Comparison of ENCODE assay signal across 9 cellular contexts in the genomic region with DNA sequence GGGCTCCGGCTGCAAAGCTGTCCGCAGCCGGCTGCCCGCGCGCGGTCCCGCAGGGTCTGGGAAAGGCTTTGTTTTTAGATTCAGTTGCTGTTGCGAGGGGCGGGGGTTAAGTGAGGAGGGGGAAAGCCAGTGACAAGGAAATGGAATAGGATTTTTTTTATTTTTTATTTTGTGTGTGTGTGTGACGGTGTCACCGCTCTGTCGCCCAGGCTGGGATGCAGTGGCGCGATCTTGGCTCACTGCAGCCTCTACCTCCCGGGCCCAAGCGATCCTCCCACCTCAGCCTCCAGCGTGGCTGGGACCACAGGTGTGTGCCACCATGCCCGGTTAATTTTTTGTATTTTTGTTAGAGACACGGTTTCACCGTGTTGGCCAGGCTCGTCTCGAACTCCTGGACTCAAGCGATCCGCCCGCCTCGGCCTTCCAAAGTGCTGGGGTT. TPM values are rescaled to one million over a fixed set of nuclear protein-coding genes. Genes with fewer than 3 reads are reported as not detected.
DNase-seq lines count a peak whose midpoint lies in the region; ATAC-seq, FAIRE-seq and TF ChIP-seq lines count a peak whose summit lies in the region.
"Had no signal": no experiment of that assay in that cellular context is flagged by ENCODE, and none has a peak within 500 bp of the region (broad histone marks: within the 10 kb centered on the region; RNA-seq: fewer than 3 reads in every experiment).

No MANE protein-coding gene starts in this region.

- SMC1A ChIA-PET in GM12878 (lab: Charles Lee; ENCODE audit: uncharacterized antibody, unreplicated experiment), result interaction anchor here (12.6 kb wide), 1 partner anchor 11 kb away, joined by 252 read pairs; no protein-coding TSS in a partner anchor

- H3K4me3 Mint-ChIP-seq in activated T-cell treated with anti-CD3 and anti-CD28 coated beads, Interleukin-2, amount 50 U/mL, for 24 hours, result peak overlapping the region; percentile 91

- CTCF ChIA-PET in GM12878 (lab: Yijun Ruan, JAX), result interaction anchor here (0.6 to 17.0 kb wide), 4 partner anchors 11 to 61 kb away, joined by 3 to 260 read pairs (median 62); no protein-coding TSS in a partner anchor

- TF ChIP-seq CTCF in GM12878 (IDR thresholded peaks at IDR 0.05 in 2 of 3, conservative IDR thresholded peaks at IDR 0.05 in 1 of 3; ENCODE audit: control insufficient read depth in 2 of 3, extremely low read depth in 1 of 3, insufficient read depth in 1 of 3, low read depth in 3 of 3, low read length in 3 of 3) (no peak), left lung (IDR thresholded peaks at IDR 0.05) (no peak), tibial nerve (IDR thresholded peaks at IDR 0.05) (no peak), GM10266 (IDR thresholded peaks at IDR 0.05; ENCODE audit: control insufficient read depth, insufficient read depth, low read depth, missing control alignments) (no peak)

- H3K27ac ChIP-seq in GM12878 (ENCODE audit: control insufficient read depth, insufficient read depth) (peak overlapping the region; percentile 97), left lung (peak overlapping the region; percentile 99), tibial nerve (peak overlapping the region; percentile 90 to 99 (median 98))

- TF ChIP-seq EP300 in GM12878 (IDR thresholded peaks at IDR 0.05; ENCODE audit: borderline replicate concordance in 1 of 2, control insufficient read depth in 1 of 2, low read depth in 2 of 2, low read length in 2 of 2), result no peak
- no peak for TF ChIP-seq EP300 in tibial nerve (IDR thresholded peaks at IDR 0.05)

- H3K9me3 ChIP-seq in GM12878 (replicated peaks; ENCODE audit: control insufficient read depth, insufficient read depth, low read length) (no peaks in the 10 kb centered on the region; the same call in 2 of the 3 replicates), left lung (no peaks in the 10 kb centered on the region), tibial nerve (no peaks in the 10 kb centered on the region)

- peaks cover 0 to 5% of the 10 kb centered on the region in 2 experiments; a peak in 1 of 4 replicates for H3K36me3 ChIP-seq in GM12878 (ENCODE audit: control insufficient read depth in 2 of 2, insufficient read depth in 2 of 2, low read length in 1 of 2)
- H3K36me3 ChIP-seq in left lung, result no peaks in the 10 kb centered on the region
- H3K36me3 ChIP-seq in tibial nerve, result no peaks in the 10 kb centered on the region

- H3K4me1 Mint-ChIP-seq in activated T-cell treated with anti-CD3 and anti-CD28 coated beads, Interleukin-2, amount 50 U/mL, for 24 hours (ENCODE audit: low read depth), result peaks cover 81% of the 10 kb centered on the region

- in situ Hi-C loops in GM12878 (cut with MboI), result no loop called here

- POLR2A ChIA-PET in GM12878 (lab: Charles Lee), result interaction anchor here (0.8 to 4.3 kb wide), 5 partner anchors 9 to 273 kb away, joined by 3 to 21 read pairs (median 9); partner anchors contain the start of gene PNRC1

- no peaks in the 10 kb centered on the region for H3K27me3 Mint-ChIP-seq in activated T-cell treated with anti-CD3 and anti-CD28 coated beads, Interleukin-2, amount 50 U/mL, for 24 hours

- 7% methylated on average over 27 of the region's 27 CpGs for WGBS in GM12878 (ENCODE audit: insufficient coverage, insufficient replicate concordance, low lambda C conversion rate, missing lambda C conversion rate)
- WGBS in tibial nerve, 2 donors, result 42% methylated on average over 27 of the region's 27 CpGs

- DNase-seq in activated T-cell treated with anti-CD3 and anti-CD28 coated beads, Interleukin-2, amount 50 U/mL, for 24 hours, result no peak
- DNase-seq in activated T-cell treated with anti-CD3 and anti-CD28 coated beads, Interleukin-2, amount 50 U/mL, for 48 hours, result no peak
- DNase-seq in GM12878 (ENCODE audit: low read depth, low spot score) (no peak), left lung (no peak), tibial nerve (ENCODE audit: low spot score in 2 of 2) (no peak), GM10266 (ENCODE audit: extremely low spot score) (no peak), SKM-1 (lab: John Stamatoyannopoulos, UW; ENCODE audit: unreplicated experiment) (no peak)

- H3K79me2 ChIP-seq in GM12878 (ENCODE audit: control insufficient read depth, insufficient read depth, low read length), result peaks cover 70% of the 10 kb centered on the region

- H3K36me3 Mint-ChIP-seq in activated T-cell treated with anti-CD3 and anti-CD28 coated beads, Interleukin-2, amount 50 U/mL, for 24 hours (ENCODE audit: low read depth), result peaks cover 5% of the 10 kb centered on the region

- H3K4me3 ChIP-seq in GM12878 (peak overlapping the region; percentile 98), left lung (peak overlapping the region; percentile 82 to 91), tibial nerve (peak overlapping the region; percentile 81 to 94 (median 91))

- peak overlapping the region; percentile 88 for H3K27ac Mint-ChIP-seq in activated T-cell treated with anti-CD3 and anti-CD28 coated beads, Interleukin-2, amount 50 U/mL, for 24 hours

- TF ChIP-seq POLR2A in GM12878 (IDR thresholded peaks at IDR 0.05; ENCODE audit: low read depth, low read length) (no peak), tibial nerve (IDR thresholded peaks at IDR 0.05) (no peak)

- RAD21 ChIA-PET in GM12878 (lab: Charles Lee; ENCODE audit: unreplicated experiment), result interaction anchor here (5.5 to 12.7 kb wide), 3 partner anchors 11 to 54 kb away, joined by 30 to 187 read pairs (median 53); no protein-coding TSS in a partner anchor

- TSS peak; percentile 94 for BruUV-seq in GM12878 (replicated peaks; lab: Mats Ljungman, UMichigan)

- H4K20me1 ChIP-seq in GM12878 (ENCODE audit: control insufficient read depth, insufficient read depth), result no peaks in the 10 kb centered on the region; the same call in none of the 2 replicates

- no peak for TF ChIP-seq RAD21 in GM12878 (IDR thresholded peaks at IDR 0.05; ENCODE audit: insufficient read depth, low read depth, low read length)

- intact Hi-C loops in GM12878 (cut with micrococcal nuclease; ENCODE audit: unreplicated experiment), result loop anchor here (5.0 to 10.0 kb wide), 4 partner anchors 71 to 462 kb away; partner anchors contain the start of genes MDN1 and PM20D2
- intact Hi-C loops in left lung (cut with DNase I), result no loop called here

- H3K27me3 ChIP-seq in GM12878 (replicated peaks in 1 of 2; ENCODE audit: control insufficient read depth in 2 of 2, insufficient read depth in 2 of 2, low read length in 1 of 2), result no peaks in the 10 kb centered on the region
- H3K27me3 ChIP-seq in left lung, result no peaks in the 10 kb centered on the region
- H3K27me3 ChIP-seq in tibial nerve, result no peaks in the 10 kb centered on the region

- H3K4me2 ChIP-seq in GM12878 (ENCODE audit: control insufficient read depth, insufficient read depth), result peak overlapping the region; percentile 91

- peak; percentile 1; the same call in 1 of the 3 replicates for ATAC-seq in GM12878
- no peak for ATAC-seq in left lung
- no peak for ATAC-seq in GM19023 (IDR thresholded peaks at IDR 0.05; ENCODE audit: unreplicated experiment)

- no peak for FAIRE-seq in GM12878 (lab: Jason Lieb, UNC)
- FAIRE-seq: G401.6 had no signal

- H3K4me1 ChIP-seq in GM12878 (ENCODE audit: control insufficient read depth, insufficient read depth, low read length), result peaks cover 51% of the 10 kb centered on the region
- peaks cover 16 to 46% of the 10 kb centered on the region in 2 donors for H3K4me1 ChIP-seq in left lung
- H3K4me1 ChIP-seq in tibial nerve, result peaks cover 0 to 42% (median 19%) of the 10 kb centered on the region in 4 donors

- H3K9me3 Mint-ChIP-seq in activated T-cell treated with anti-CD3 and anti-CD28 coated beads, Interleukin-2, amount 50 U/mL, for 24 hours, result no peaks in the 10 kb centered on the region

- peak overlapping the region; percentile 49 for H2AFZ ChIP-seq in GM12878 (ENCODE audit: control insufficient read depth, low read depth, low read length)

- H3K9ac ChIP-seq in GM12878 (ENCODE audit: control insufficient read depth, insufficient read depth, low read length), result peak overlapping the region; percentile 99

RNA-seq across cellular contexts. Expression of gene UBE2J1, which starts 0.6 kb away (rescaled TPM):
- total RNA-seq in GM12878 (2013; cell fraction: nucleolus; rRNA removed), result 36.7 and 38.5 TPM in 2 replicates
- total RNA-seq in GM12878 (2014; rRNA removed) (90.6 and 96.0 TPM in 2 replicates), GM12878 (2014; rRNA removed; fragmentation: Illumina TruSeq; extraction: Trizol) (110 and 114 TPM in 2 replicates), GM12878 (2021) (84.3 and 85.9 TPM in 2 replicates), left lung (10 to 100 TPM; 33.5 to 52.2 TPM), tibial nerve (10 to 100 TPM; 25.3 to 30.4 (median 26.7) TPM)
- 65.5 TPM for polyA plus RNA-seq in GM12878 (2011; ENCODE audit: low read depth)
- polyA plus RNA-seq in GM12878 (2011; rRNA removed) (89.5 and 129 TPM in 2 replicates), GM12878 (2014; fragmentation: Illumina TruSeq; extraction: Trizol) (120 and 151 TPM in 2 replicates), GM12878 (2014; fragmentation: Nextera tagmentation; extraction: Ambion mirVana) (10 to 100 TPM; 48.7 to 69.1 TPM), GM12878 (2014; rRNA removed) (68.5 and 76.8 TPM in 2 replicates), GM12878 (2016; fragmentation: Nextera tagmentation; extraction: Ambion mirVana) (100 to 1,000 TPM; 129 to 131 TPM)
- polyA plus RNA-seq in GM12878 (2011; cell fraction: cytosol; rRNA removed), result 43.6 and 46.9 TPM in 2 replicates
- 22.2 and 24.3 TPM in 2 replicates for polyA plus RNA-seq in GM12878 (2011; cell fraction: nucleus; rRNA removed)
- 84.3 and 96.2 TPM in 2 replicates for polyA plus RNA-seq in GM12878 (2012)
- polyA minus RNA-seq in GM12878 (2011; rRNA and poly(A)+ RNA removed), result 59.3 and 75.9 TPM in 2 replicates
- 25.3 and 30.1 TPM in 2 replicates for polyA minus RNA-seq in GM12878 (2011; cell fraction: cytosol; rRNA and poly(A)+ RNA removed)
- polyA minus RNA-seq in GM12878 (2011; cell fraction: nucleus; rRNA and poly(A)+ RNA removed), result 11.0 and 17.1 TPM in 2 replicates

RNA-seq across cellular contexts. Expression of gene GABRR2, which starts 38.0 kb away (rescaled TPM):
- total RNA-seq in GM12878 (2013; cell fraction: nucleolus; rRNA removed), result 2.9 and 4.1 TPM in 2 replicates
- total RNA-seq in GM12878 (2014; rRNA removed), result 0.23 and 0.33 TPM in 2 replicates
- total RNA-seq in GM12878 (2014; rRNA removed; fragmentation: Illumina TruSeq; extraction: Trizol), result 0.31 and 0.32 TPM in 2 replicates
- 0.35 and 0.54 TPM in 2 replicates for total RNA-seq in GM12878 (2021)
- 0.35 TPM for polyA plus RNA-seq in GM12878 (2011; ENCODE audit: low read depth)
- 0.27 and 0.34 TPM in 2 replicates for polyA plus RNA-seq in GM12878 (2011; rRNA removed)
- 0.36 and 0.37 TPM in 2 replicates for polyA plus RNA-seq in GM12878 (2011; cell fraction: cytosol; rRNA removed)
- polyA plus RNA-seq in GM12878 (2011; cell fraction: nucleus; rRNA removed), result 4.2 and 4.3 TPM in 2 replicates
- polyA plus RNA-seq in GM12878 (2012), result 0.38 and 0.58 TPM in 2 replicates
- 0.59 and 0.72 TPM in 2 replicates for polyA plus RNA-seq in GM12878 (2014; fragmentation: Illumina TruSeq; extraction: Trizol)
- not detected for polyA plus RNA-seq in GM12878 (2014; fragmentation: Nextera tagmentation; extraction: Ambion mirVana)
- polyA plus RNA-seq in GM12878 (2014; rRNA removed), result 0.33 and 0.62 TPM in 2 replicates
- polyA plus RNA-seq in GM12878 (2016; fragmentation: Nextera tagmentation; extraction: Ambion mirVana), result under 1 TPM; 0.16 to 0.19 TPM
- 0.22 and 0.26 TPM in 2 replicates for polyA minus RNA-seq in GM12878 (2011; rRNA and poly(A)+ RNA removed)
- not detected in 2 replicates for polyA minus RNA-seq in GM12878 (2011; cell fraction: cytosol; rRNA and poly(A)+ RNA removed)
- polyA minus RNA-seq in GM12878 (2011; cell fraction: nucleus; rRNA and poly(A)+ RNA removed), result 0.48 and 0.77 TPM in 2 replicates
- total RNA-seq in left lung, result 1 to 10 TPM in 1 of 2 donors, under 1 TPM in 1; 0.82 to 4.8 TPM
- 1 to 10 TPM in 1 of 4 donors, under 1 TPM in 1, not detected in 2; 0.84 to 3.6 TPM for total RNA-seq in tibial nerve

RNA-seq across cellular contexts. Expression of gene RRAGD, which starts 58.9 kb away (rescaled TPM):
- total RNA-seq in GM12878 (2013; cell fraction: nucleolus; rRNA removed), result 8.4 and 8.8 TPM in 2 replicates
- total RNA-seq in GM12878 (2014; rRNA removed) (8.2 and 8.9 TPM in 2 replicates), GM12878 (2014; rRNA removed; fragmentation: Illumina TruSeq; extraction: Trizol) (12.9 and 13.6 TPM in 2 replicates), GM12878 (2021) (15.6 and 16.5 TPM in 2 replicates), left lung (10 to 100 TPM; 43.2 to 47.6 TPM), tibial nerve (10 to 100 TPM; 10.9 to 21.3 (median 15.2) TPM)
- 34.4 TPM for polyA plus RNA-seq in GM12878 (2011; ENCODE audit: low read depth)
- polyA plus RNA-seq in GM12878 (2011; rRNA removed) (17.4 and 25.5 TPM in 2 replicates), GM12878 (2014; fragmentation: Illumina TruSeq; extraction: Trizol) (9.8 and 15.3 TPM in 2 replicates), GM12878 (2014; fragmentation: Nextera tagmentation; extraction: Ambion mirVana) (1 to 10 TPM; 4.6 to 4.8 TPM), GM12878 (2014; rRNA removed) (6.3 and 8.1 TPM in 2 replicates), GM12878 (2016; fragmentation: Nextera tagmentation; extraction: Ambion mirVana) (1 to 10 TPM; 5.6 to 8.7 TPM)
- 5.4 and 5.8 TPM in 2 replicates for polyA plus RNA-seq in GM12878 (2011; cell fraction: cytosol; rRNA removed)
- polyA plus RNA-seq in GM12878 (2011; cell fraction: nucleus; rRNA removed), result 2.7 and 4.2 TPM in 2 replicates
- polyA plus RNA-seq in GM12878 (2012), result 41.1 and 60.7 TPM in 2 replicates
- polyA minus RNA-seq in GM12878 (2011; rRNA and poly(A)+ RNA removed), result 7.4 and 12.2 TPM in 2 replicates
- polyA minus RNA-seq in GM12878 (2011; cell fraction: cytosol; rRNA and poly(A)+ RNA removed), result 3.2 and 4.7 TPM in 2 replicates
- 1.2 and 1.4 TPM in 2 replicates for polyA minus RNA-seq in GM12878 (2011; cell fraction: nucleus; rRNA and poly(A)+ RNA removed)
